Comparison of ENCODE assay signal across 8 cellular contexts in the genomic region with DNA sequence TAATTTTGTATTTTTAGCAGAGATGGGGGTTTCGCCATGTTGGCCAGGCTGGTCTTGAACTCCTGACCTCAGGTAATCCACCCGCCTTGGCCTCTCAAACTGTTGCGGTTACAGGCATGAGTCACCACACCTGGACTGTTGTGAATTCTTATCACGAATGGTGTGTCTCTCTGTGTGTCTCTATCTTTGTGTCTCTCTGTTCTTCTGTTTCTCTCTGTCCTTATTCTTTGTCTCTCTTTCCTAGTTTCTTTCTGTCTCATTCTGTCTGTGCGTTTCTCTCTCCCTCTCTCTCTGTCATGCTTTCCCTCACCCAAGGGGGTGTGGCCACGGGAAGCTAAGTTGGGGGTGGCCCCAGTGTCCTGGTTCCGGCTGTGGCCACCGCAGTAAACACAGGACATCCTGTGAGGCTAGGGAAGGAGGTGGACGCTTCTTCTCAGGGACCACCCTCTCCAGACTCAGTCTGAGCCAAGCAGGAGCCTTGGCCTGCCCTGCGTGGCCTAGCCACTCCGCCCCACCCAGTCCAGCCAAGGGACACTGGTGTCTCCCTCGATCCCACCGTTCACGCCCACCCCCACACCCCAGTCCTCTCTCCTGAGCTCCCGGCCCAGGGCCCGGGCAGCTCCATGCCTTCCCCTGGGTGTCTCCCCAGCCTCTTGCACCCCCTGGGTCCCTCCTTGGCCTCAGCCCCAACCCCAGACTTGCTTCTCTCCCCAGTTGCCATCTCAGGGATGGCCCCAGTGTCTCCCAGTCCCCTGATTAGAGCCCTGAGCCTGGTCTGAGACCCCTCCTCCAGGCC. TPM values are rescaled to one million over a fixed set of nuclear protein-coding genes. Genes with fewer than 3 reads are reported as not detected.
A peak's percentile ranks its signal among the peaks of the same experiment; 100 is the strongest.
DNase-seq lines count a peak whose midpoint lies in the region; ATAC-seq and TF ChIP-seq lines count a peak whose summit lies in the region.

No MANE protein-coding gene starts in this region.

- H3K18ac ChIP-seq in IMR-90 (ENCODE audit: low read depth, low read length) = peak overlapping the region; percentile 30; the same call in 1 of the 2 replicates

- 33% methylated on average over 6 of the region's 16 CpGs; no CpG with 5 or more reads in 1 of the 2 experiments for WGBS in IMR-90 (ENCODE audit: extremely low coverage in 2 of 2, insufficient read length in 1 of 2), 2 experiments
- WGBS in lung, 2 donors = 12 to 37% methylated on average over 16 of the region's 16 CpGs

- ATAC-seq in IMR-90 (ENCODE audit: low read depth) = peak; percentile 24
- no peak for ATAC-seq in lung (ENCODE audit: insufficient read depth, low FRiP score)
- ATAC-seq in naive thymus-derived CD8-positive, alpha-beta T cell = no peak

- in situ Hi-C loops in IMR-90 (cut with MboI; ENCODE audit: low sequenced_read_pairs) = no loop called here

- peak overlapping the region; percentile 94 for H2AFZ ChIP-seq in IMR-90 (replicated peaks; ENCODE audit: low read length, poor library complexity)

- peak overlapping the region; percentile 81 for H2AK5ac ChIP-seq in IMR-90 (ENCODE audit: low read depth, low read length)

- no peak overlapping the region for H3K56ac ChIP-seq in IMR-90 (ENCODE audit: extremely low read depth, insufficient read depth, low read length)

- H4K20me1 ChIP-seq in IMR-90 (ENCODE audit: insufficient read depth, low read length) = no peaks in the 10 kb centered on the region

- dilution Hi-C loops in IMR-90 (cut with HindIII; ENCODE audit: low sequenced_read_pairs, unreplicated experiment) = no loop called here

- H3K4me1 ChIP-seq in IMR-90 (ENCODE audit: control insufficient read depth, insufficient read depth, low read length) = peaks cover 7% of the 10 kb centered on the region
- H3K4me1 ChIP-seq in breast epithelium = peaks cover 2 to 11% of the 10 kb centered on the region in 2 donors
- peaks cover 3 to 15% of the 10 kb centered on the region in 2 donors for H3K4me1 ChIP-seq in lung (ENCODE audit: control insufficient read depth in 2 of 2, insufficient read depth in 2 of 2, low read length in 2 of 2)

- H3K27ac ChIP-seq in IMR-90 (ENCODE audit: insufficient read depth, low read length) (peak overlapping the region; percentile 0; the same call in 1 of the 2 replicates), breast epithelium (peak overlapping the region; percentile 90 to 96), lung (ENCODE audit: low read depth in 1 of 2, low read length in 1 of 2) (peak overlapping the region; percentile 74 to 87)

- POLR2A ChIA-PET in IMR-90 (lab: Charles Lee; ENCODE audit: unreplicated experiment) = interaction anchor here (1.3 kb wide), 1 partner anchor 9 kb away, joined by 4 read pairs; no protein-coding TSS in a partner anchor
- POLR2A ChIA-PET in naive thymus-derived CD8-positive, alpha-beta T cell (lab: Charles Lee) = interaction anchor here (0.6 to 1.0 kb wide), 2 partner anchors 14 to 178 kb away, joined by 3 read pairs; no protein-coding TSS in a partner anchor

- H3K36me3 ChIP-seq in IMR-90 (ENCODE audit: control insufficient read depth, insufficient read depth, low read length) (no peaks in the 10 kb centered on the region), breast epithelium (no peaks in the 10 kb centered on the region), lung (ENCODE audit: control insufficient read depth in 2 of 2, insufficient read depth in 2 of 2, low read length in 2 of 2) (no peaks in the 10 kb centered on the region)

- H2BK15ac ChIP-seq in IMR-90 (ENCODE audit: low read depth, low read length) = peak overlapping the region; percentile 46; the same call in 2 of the 3 replicates

- H3K4me2 ChIP-seq in IMR-90 (ENCODE audit: low read depth, low read length) = peak overlapping the region; percentile 8; the same call in 1 of the 2 replicates

- peak overlapping the region; percentile 50 to 90; a peak in 3 of 4 replicates for H4K8ac ChIP-seq in IMR-90 (ENCODE audit: low read depth in 2 of 2, low read length in 2 of 2)

- no peaks in the 10 kb centered on the region for H3K36me3 Mint-ChIP-seq in naive thymus-derived CD8-positive, alpha-beta T cell

- H3K4me3 ChIP-seq in IMR-90 (ENCODE audit: insufficient read depth, low read depth, low read length) = no peak overlapping the region
- H3K4me3 ChIP-seq in breast epithelium = peak overlapping the region in 1 of 3 donors; percentile 34
- H3K4me3 ChIP-seq in lung = no peak overlapping the region

- H4K91ac ChIP-seq in IMR-90 (ENCODE audit: insufficient read depth, low read depth, low read length) = peak overlapping the region; percentile 81

- H3K14ac ChIP-seq in IMR-90 (replicated peaks; ENCODE audit: low read depth, low read length) = peak overlapping the region; percentile 26

- H3K23ac ChIP-seq in IMR-90 (ENCODE audit: low read depth, low read length) = no peak overlapping the region

- H3K27me3 ChIP-seq in IMR-90 (ENCODE audit: control insufficient read depth, insufficient read depth, low read length) = no peaks in the 10 kb centered on the region
- H3K27me3 ChIP-seq in breast epithelium = no peaks in the 10 kb centered on the region
- no peaks in the 10 kb centered on the region for H3K27me3 ChIP-seq in lung (ENCODE audit: control insufficient read depth, insufficient read depth)

- H2BK20ac ChIP-seq in IMR-90 (ENCODE audit: low read depth, low read length) = peak overlapping the region; percentile 63

- H3K9me3 ChIP-seq in IMR-90 (ENCODE audit: control insufficient read depth, insufficient read depth, low read length) (no peaks in the 10 kb centered on the region), breast epithelium (no peaks in the 10 kb centered on the region), lung (ENCODE audit: control insufficient read depth in 2 of 2, insufficient read depth in 1 of 2, low read length in 1 of 2) (no peaks in the 10 kb centered on the region)

- peak overlapping the region; percentile 85 for H2AK9ac ChIP-seq in IMR-90 (replicated peaks; ENCODE audit: low read depth, low read length, poor library complexity)

- intact Hi-C loops in IMR-90 (cut with micrococcal nuclease) = no loop called here
- intact Hi-C loops in breast epithelium (cut with DNase I; ENCODE audit: low total_unique reads) = no loop called here

- CTCF ChIA-PET in IMR-90 (lab: Yijun Ruan, JAX) = interaction anchor here (0.6 kb wide), 1 partner anchor 277 kb away, joined by 4 read pairs; no protein-coding TSS in a partner anchor

- H3K27ac Mint-ChIP-seq in naive thymus-derived CD8-positive, alpha-beta T cell = peak overlapping the region in 5 of 10 donors; percentile 27 to 93 (median 84)

- TF ChIP-seq CTCF in IMR-90 (conservative IDR thresholded peaks at IDR 0.05; ENCODE audit: low read depth, low read length) = no peak
- no peak for TF ChIP-seq CTCF in breast epithelium (IDR thresholded peaks at IDR 0.05)
- TF ChIP-seq CTCF in lung (IDR thresholded peaks at IDR 0.05; ENCODE audit: control extremely low read depth, extremely low read depth) = no peak

- peak overlapping the region; percentile 37 for H4K5ac ChIP-seq in IMR-90 (ENCODE audit: low read depth, low read length)

- H3K4me3 Mint-ChIP-seq in naive thymus-derived CD8-positive, alpha-beta T cell = peak overlapping the region in 3 of 10 donors; percentile 0 to 41 (median 26)

- peak overlapping the region; percentile 66 for H3K4ac ChIP-seq in IMR-90 (ENCODE audit: low read depth, low read length)

- TF ChIP-seq RAD21 in IMR-90 (IDR thresholded peaks at IDR 0.05; ENCODE audit: low read length) = no peak

- peaks cover 14 to 55% (median 31%) of the 10 kb centered on the region in 4 donors for H3K4me1 Mint-ChIP-seq in naive thymus-derived CD8-positive, alpha-beta T cell

- peaks cover 9% of the 10 kb centered on the region for H3K9me1 ChIP-seq in IMR-90 (ENCODE audit: insufficient read depth, low read length)

- DNase-seq in AG08396 (ENCODE audit: low spot score) (peak; percentile 37), IMR-90 (peak; percentile 35), breast epithelium (ENCODE audit: low spot score in 2 of 2) (peak in 1 of 2 donors; percentile 71), lung (ENCODE audit: low spot score) (no peak), NCI-H2081 (lab: John Stamatoyannopoulos, UW) (no peak), NCI-H526 treated with DMSO at 0.1 percent for 48 hours (lab: John Stamatoyannopoulos, UW) (no peak), NCI-H524 (lab: John Stamatoyannopoulos, UW) (no peak)
- no peak for DNase-seq in naive thymus-derived CD8-positive, alpha-beta T cell

- TF ChIP-seq POLR2A in IMR-90 (IDR thresholded peaks at IDR 0.05; ENCODE audit: low read depth, low read length) = no peak; the same call in 1 of the 2 replicates
- TF ChIP-seq POLR2A in breast epithelium (IDR thresholded peaks at IDR 0.05) = peak; percentile 50

- H2BK5ac ChIP-seq in IMR-90 (ENCODE audit: low read depth, low read length, poor library complexity, severe bottlenecking) = peak overlapping the region; percentile 53

- no peaks in the 10 kb centered on the region for H3K9me3 Mint-ChIP-seq in naive thymus-derived CD8-positive, alpha-beta T cell

- peaks cover 0 to 11% of the 10 kb centered on the region in 2 experiments; a peak in 1 of 4 replicates for H3K79me1 ChIP-seq in IMR-90 (ENCODE audit: low read depth in 1 of 2, low read length in 2 of 2)

- H2BK120ac ChIP-seq in IMR-90 (ENCODE audit: low read depth, low read length) = peak overlapping the region; percentile 58

- peaks cover 0 to 2% (median 0%) of the 10 kb centered on the region in 5 donors for H3K27me3 Mint-ChIP-seq in naive thymus-derived CD8-positive, alpha-beta T cell

- no peak overlapping the region for H3K9ac ChIP-seq in IMR-90 (ENCODE audit: low read depth, low read length)

- BruUV-seq in IMR-90 (replicated peaks; lab: Mats Ljungman, UMichigan) = no TSS peak

RNA-seq across cellular contexts. Expression of a gene that starts 3.9 kb away (rescaled TPM):
- total RNA-seq in IMR-90 (2012; rRNA removed) (0.83 and 0.90 TPM in 2 replicates), breast epithelium (1 to 10 TPM; 2.7 to 9.1 (median 5.2) TPM), lung (10 to 100 TPM; 25.6 to 43.8 TPM)
- polyA plus RNA-seq in IMR-90 (2012; rRNA removed) (1.7 and 1.8 TPM in 2 replicates), lung (10 to 100 TPM; 16.9 to 30.1 TPM)
- 1.5 and 1.8 TPM in 2 replicates for polyA plus RNA-seq in IMR-90 (2012; cell fraction: cytosol; rRNA removed)
- polyA plus RNA-seq in IMR-90 (2012; cell fraction: nucleus; rRNA removed; ENCODE audit: low replicate concordance) = 1.7 and 2.9 TPM in 2 replicates
- 1 to 10 TPM; 3.8 to 4.0 TPM for total RNA-seq in naive thymus-derived CD8-positive, alpha-beta T cell
- polyA plus RNA-seq in naive thymus-derived CD8-positive, alpha-beta T cell = under 1 TPM; 0.39 to 0.49 (median 0.44) TPM

RNA-seq across cellular contexts. Expression of a gene that starts 8.7 kb away (rescaled TPM):
- total RNA-seq in IMR-90 (2012; rRNA removed) = 25.6 and 27.4 TPM in 2 replicates
- polyA plus RNA-seq in IMR-90 (2012; rRNA removed) = 21.1 and 29.5 TPM in 2 replicates
- 44.7 and 59.8 TPM in 2 replicates for polyA plus RNA-seq in IMR-90 (2012; cell fraction: cytosol; rRNA removed)
- polyA plus RNA-seq in IMR-90 (2012; cell fraction: nucleus; rRNA removed; ENCODE audit: low replicate concordance) = 12.6 and 23.7 TPM in 2 replicates
- total RNA-seq in breast epithelium = 10 to 100 TPM; 10.4 to 25.3 (median 18.0) TPM
- 10 to 100 TPM; 10.8 to 25.1 TPM for total RNA-seq in lung
- polyA plus RNA-seq in lung = 10 to 100 TPM; 23.3 to 37.9 TPM
- 1 to 10 TPM; 6.2 to 8.1 TPM for total RNA-seq in naive thymus-derived CD8-positive, alpha-beta T cell
- polyA plus RNA-seq in naive thymus-derived CD8-positive, alpha-beta T cell = 10 to 100 TPM in 1 of 3 donors, 1 to 10 TPM in 2; 2.6 to 10.4 (median 3.5) TPM

RNA-seq across cellular contexts. Expression of a gene that starts 27.0 kb away (rescaled TPM):
- total RNA-seq in IMR-90 (2012; rRNA removed) (23.3 and 25.6 TPM in 2 replicates), breast epithelium (10 to 100 TPM; 17.3 to 28.1 (median 25.2) TPM), lung (10 to 100 TPM; 33.0 to 37.5 TPM)
- polyA plus RNA-seq in IMR-90 (2012; rRNA removed) (17.9 and 20.5 TPM in 2 replicates), lung (10 to 100 TPM; 28.9 to 34.6 TPM)
- 11.3 and 12.1 TPM in 2 replicates for polyA plus RNA-seq in IMR-90 (2012; cell fraction: cytosol; rRNA removed)
- polyA plus RNA-seq in IMR-90 (2012; cell fraction: nucleus; rRNA removed; ENCODE audit: low replicate concordance) = 9.0 and 10.8 TPM in 2 replicates
- 10 to 100 TPM in 1 of 2 experiments, 1 to 10 TPM in 1; 9.5 to 10.6 TPM for total RNA-seq in naive thymus-derived CD8-positive, alpha-beta T cell
- polyA plus RNA-seq in naive thymus-derived CD8-positive, alpha-beta T cell = 1 to 10 TPM; 2.3 to 9.2 (median 2.9) TPM

RNA-seq across cellular contexts. Expression of a gene that starts 27.1 kb away (rescaled TPM):
- 0.18 and 0.28 TPM in 2 replicates for total RNA-seq in IMR-90 (2012; rRNA removed)
- polyA plus RNA-seq in IMR-90 (2012; rRNA removed) = 0.11 and 0.12 TPM in 2 replicates
- polyA plus RNA-seq in IMR-90 (2012; cell fraction: cytosol; rRNA removed) = 0.17 and 0.27 TPM in 2 replicates
- 0.19 and 0.48 TPM in 2 replicates for polyA plus RNA-seq in IMR-90 (2012; cell fraction: nucleus; rRNA removed; ENCODE audit: low replicate concordance)
- total RNA-seq in breast epithelium = under 1 TPM in 2 of 3 donors, not detected in 1; 0.16 to 0.33 TPM
- total RNA-seq in lung = under 1 TPM in 1 of 2 donors, not detected in 1; 0.43 TPM
- under 1 TPM; 0.10 to 0.22 TPM for polyA plus RNA-seq in lung
- under 1 TPM; 0.18 to 0.19 TPM for total RNA-seq in naive thymus-derived CD8-positive, alpha-beta T cell
- polyA plus RNA-seq in naive thymus-derived CD8-positive, alpha-beta T cell = not detected

RNA-seq across cellular contexts. Expression of a gene that starts 48.4 kb away (rescaled TPM):
- 65.2 and 67.5 TPM in 2 replicates for total RNA-seq in IMR-90 (2012; rRNA removed)
- 102 and 113 TPM in 2 replicates for polyA plus RNA-seq in IMR-90 (2012; rRNA removed)
- polyA plus RNA-seq in IMR-90 (2012; cell fraction: cytosol; rRNA removed) = 102 and 191 TPM in 2 replicates
- polyA plus RNA-seq in IMR-90 (2012; cell fraction: nucleus; rRNA removed; ENCODE audit: low replicate concordance) = 34.9 and 86.3 TPM in 2 replicates
- 100 to 1,000 TPM; 206 to 322 (median 284) TPM for total RNA-seq in breast epithelium
- total RNA-seq in lung = 100 to 1,000 TPM; 135 to 190 TPM
- 100 to 1,000 TPM; 331 to 413 TPM for polyA plus RNA-seq in lung
- total RNA-seq in naive thymus-derived CD8-positive, alpha-beta T cell = 10 to 100 TPM; 11.8 to 12.8 TPM
- polyA plus RNA-seq in naive thymus-derived CD8-positive, alpha-beta T cell = 10 to 100 TPM; 17.3 to 27.8 (median 22.6) TPM

Comparison
In these comparisons a context has a peak if more than half of its experiments do, and no peak if none do; other contexts are left out.
1. DNase-seq: peak in AG08396 (single experiment) and IMR-90 (single experiment); none in lung (single experiment), NCI-H2081 (0 of 2), NCI-H526 treated with DMSO at 0.1 percent for 48 hours (single experiment), NCI-H524 (0 of 2) and naive thymus-derived CD8-positive, alpha-beta T cell (0 of 10).
2. H3K27ac ChIP-seq: peak in every context shown above with its lines; median percentile 93 in breast epithelium; 80 in lung; 0 in IMR-90.